ENCODE assay signal across 29 cellular contexts in genomic region chr12:45174595-45174994, GRCh38. TPM values are rescaled to one million over a fixed set of nuclear protein-coding genes. Genes with fewer than 3 reads are reported as not detected.
DNase-seq lines count a peak whose midpoint lies in the region; ATAC-seq and TF ChIP-seq lines count a peak whose summit lies in the region.
"Had no signal": no experiment of that assay in that cellular context is flagged by ENCODE, and none has a peak within 500 bp of the region (broad histone marks: within the 10 kb centered on the region; RNA-seq: fewer than 3 reads in every experiment).

No MANE protein-coding gene starts in this region.

- H4K8ac ChIP-seq in neuronal stem cell (ENCODE audit: low read depth, low read length): no peak overlapping the region

- TF ChIP-seq CTCF in HEK293 (tag by site-specific recombination; IDR thresholded peaks at IDR 0.05): no peak

- WGBS in neuronal stem cell (ENCODE audit: extremely low coverage in 2 of 2, insufficient read length in 2 of 2, insufficient replicate concordance in 1 of 2), 2 donors: no CpG with 5 or more reads among the region's 14 CpGs

- H2BK15ac ChIP-seq in neuronal stem cell (ENCODE audit: low read length): no peak overlapping the region

- H3K18ac ChIP-seq in neuronal stem cell (ENCODE audit: low read length): peak overlapping the region; percentile 28

- CTCF ChIA-PET in HEK293 (lab: Yijun Ruan, JAX): interaction anchor here (0.8 kb wide), 1 partner anchor 370 kb away, joined by 4 read pairs; no protein-coding TSS in a partner anchor

- no peak overlapping the region for H2BK120ac ChIP-seq in neuronal stem cell (ENCODE audit: low read depth, low read length)

- no peak overlapping the region for H3K4me2 ChIP-seq in neuronal stem cell (ENCODE audit: insufficient read depth, low read length, poor library complexity, severe bottlenecking)
- H3K4me2 ChIP-seq: A549; BLaER1; BLaER1 treated with 17β-estradiol and CSF1 and Interleukin-3, amounts not matched to agents 10 nM and 100 nM had no signal

- ATAC-seq in GM18867 (IDR thresholded peaks at IDR 0.05; ENCODE audit: unreplicated experiment): no peak
- ATAC-seq: A549; CD8-positive, alpha-beta T cell had no signal

- DNase-seq in neuronal stem cell (ENCODE audit: low spot score): no peak
- DNase-seq in NCI-H526 treated with DMSO at 0.1 percent for 48 hours (lab: John Stamatoyannopoulos, UW): no peak
- DNase-seq: 8988T; ACHN; AML-193; BE2C; C1 segment of cervical spinal cord; Caco-2; Calu3; CD4-positive, alpha-beta memory T cell; CD4-positive, alpha-beta T cell; CD4-positive, CD25-positive, alpha-beta regulatory T cell; CD8-positive, alpha-beta memory T cell; CD8-positive, alpha-beta T cell; COR-L47; DMS 273 treated with DMSO at 0.1 percent for 48 hours; DMS153; DMS53; DMS79; DMS79 treated with DMSO at 0.1 percent for 48 hours; DND-41; EL had no signal

- H3K23ac ChIP-seq in neuronal stem cell (ENCODE audit: low read depth, low read length, poor library complexity): no peak overlapping the region

- H2AFZ ChIP-seq in neuronal stem cell (ENCODE audit: low read length): no peak overlapping the region

- H3K9me3 ChIP-seq in HEK293 (ENCODE audit: control insufficient read depth, insufficient read depth, low read depth, low read length) (no peaks in the 10 kb centered on the region), neuronal stem cell (replicated peaks in 1 of 2; ENCODE audit: control insufficient read depth in 2 of 2, insufficient read depth in 1 of 2, low read depth in 1 of 2, low read length in 2 of 2) (peaks cover 15 to 18% of the 10 kb centered on the region in 2 donors)
- H3K9me3 ChIP-seq: BE2C had no signal

- H2AK5ac ChIP-seq in neuronal stem cell (ENCODE audit: low read depth, low read length): no peak overlapping the region

- H2BK5ac ChIP-seq in neuronal stem cell (ENCODE audit: low read length): no peak overlapping the region

- H3K9ac ChIP-seq in neuronal stem cell (ENCODE audit: low read depth, low read length, poor library complexity): no peak overlapping the region
- H3K9ac ChIP-seq: BLaER1; BLaER1 treated with 17β-estradiol and CSF1 and Interleukin-3, amounts not matched to agents 10 nM and 100 nM had no signal

- H3K36me3 ChIP-seq in HEK293 (ENCODE audit: control insufficient read depth in 2 of 2, insufficient read depth in 1 of 2, low read length in 2 of 2) (no peaks in the 10 kb centered on the region), neuronal stem cell (replicated peaks in 1 of 2; ENCODE audit: control insufficient read depth in 2 of 2, insufficient read depth in 2 of 2, low read length in 2 of 2) (peaks cover 2 to 3% of the 10 kb centered on the region in 2 donors)
- H3K36me3 ChIP-seq: BE2C had no signal

- no peak overlapping the region for H3K14ac ChIP-seq in neuronal stem cell (ENCODE audit: low read length)

- H3K27ac ChIP-seq in HEK293 (ENCODE audit: extremely low read depth, low read depth, low read length) (no peak overlapping the region), neuronal stem cell (replicated peaks; ENCODE audit: low read length) (no peak overlapping the region)
- H3K27ac ChIP-seq: 22Rv1; A549; BLaER1; BLaER1 treated with 17β-estradiol and CSF1 and Interleukin-3, amounts not matched to agents 10 nM and 100 nM; C4-2B had no signal

- H3K79me1 ChIP-seq in neuronal stem cell (ENCODE audit: low read depth, low read length): no peaks in the 10 kb centered on the region

- H3K4me1 ChIP-seq in HEK293 (ENCODE audit: control insufficient read depth, insufficient read depth, low read length) (no peaks in the 10 kb centered on the region), neuronal stem cell (ENCODE audit: control insufficient read depth in 2 of 2, insufficient read depth in 1 of 2, low read depth in 1 of 2, low read length in 2 of 2) (no peaks in the 10 kb centered on the region)
- H3K4me1 ChIP-seq: A549; BE2C; BLaER1; BLaER1 treated with 17β-estradiol and CSF1 and Interleukin-3, amounts not matched to agents 10 nM and 100 nM; Caco-2 had no signal

- no peak overlapping the region for H2BK12ac ChIP-seq in neuronal stem cell (ENCODE audit: low read length)

- H3K27me3 ChIP-seq in neuronal stem cell (ENCODE audit: control insufficient read depth in 3 of 3, insufficient read depth in 3 of 3, low read depth in 1 of 3, low read length in 3 of 3): no peaks in the 10 kb centered on the region
- H3K27me3 ChIP-seq: BE2C; BLaER1; BLaER1 treated with 17β-estradiol and CSF1 and Interleukin-3, amounts not matched to agents 10 nM and 100 nM had no signal

- H3K4ac ChIP-seq in neuronal stem cell (ENCODE audit: low read length): peak overlapping the region; percentile 53

- POLR2A ChIA-PET in HEK293 (lab: Yijun Ruan, JAX): no interaction called here

- H3K4me3 ChIP-seq in HEK293 (ENCODE audit: low read depth, low read length) (no peak overlapping the region), neuronal stem cell (ENCODE audit: low read length in 2 of 2) (peak overlapping the region in 1 of 2 donors; percentile 42)
- H3K4me3 ChIP-seq: A549; BLaER1; BLaER1 treated with 17β-estradiol and CSF1 and Interleukin-3, amounts not matched to agents 10 nM and 100 nM had no signal

- no peak overlapping the region for H4K91ac ChIP-seq in neuronal stem cell (ENCODE audit: low read depth, low read length, poor library complexity)

TF ChIP-seq in HEK293, 187 proteins besides CTCF, POLR2A, EP300 and RAD21:
- TF ChIP-seq ZFHX2 (tag by site-specific recombination; conservative IDR thresholded peaks at IDR 0.05) (0 out of 2 replicates have a peak, but pooled peaks have one; percentile 10), ZNF558 (tag by site-specific recombination; IDR thresholded peaks at IDR 0.05) (no peak), ZNF529 (tag by site-specific recombination; IDR thresholded peaks at IDR 0.05; ENCODE audit: insufficient replicate concordance) (no peak)

RNA-seq across cellular contexts. Expression of gene ANO6, which starts 41.3 kb away (rescaled TPM):
- polyA plus RNA-seq in neuronal stem cell (2013, experiment 1 of 2): 21.1 TPM
- 21.4 TPM for polyA plus RNA-seq in neuronal stem cell (2013, experiment 2 of 2)
